Comparison of ENCODE assay signal across 28 cellular contexts in the genomic region with DNA sequence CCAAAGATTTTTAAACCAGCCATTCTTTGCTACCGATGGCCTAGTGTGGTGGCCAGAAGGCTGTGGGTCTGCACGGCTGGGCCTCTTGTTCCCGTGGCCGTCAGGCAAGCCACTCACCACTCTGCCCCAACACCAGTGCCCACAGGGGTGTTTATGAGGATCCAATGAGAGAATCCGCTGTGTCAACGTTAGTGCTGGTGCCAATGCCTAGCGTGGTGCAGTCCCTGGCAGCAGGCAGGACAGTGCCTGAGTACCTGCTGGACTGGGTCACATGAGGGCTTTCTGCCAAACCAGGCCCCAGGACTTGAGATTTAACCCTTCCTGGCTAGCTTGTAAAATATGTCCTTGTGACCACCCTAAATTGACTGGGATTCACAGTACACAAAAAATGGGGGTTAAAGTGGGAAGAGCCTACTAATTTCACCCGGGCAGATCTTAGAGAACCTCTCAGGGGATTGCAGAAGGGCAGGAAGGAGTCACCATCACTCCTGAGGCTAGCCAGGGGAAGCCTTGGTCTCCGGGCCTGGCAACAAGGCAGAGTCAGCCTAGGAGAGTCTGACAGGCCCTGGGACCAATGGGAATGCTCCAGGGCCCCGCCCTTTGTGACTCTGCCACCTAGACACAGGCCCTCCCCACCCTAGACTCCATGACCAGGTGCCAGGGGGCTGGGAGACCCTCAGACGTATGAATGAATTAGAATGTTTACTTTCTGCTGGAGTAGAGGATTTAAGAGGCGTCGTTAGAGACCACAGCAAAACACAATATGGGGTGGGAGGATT.
DNase-seq lines count a peak whose midpoint lies in the region; ATAC-seq and TF ChIP-seq lines count a peak whose summit lies in the region.
"Had no signal": no experiment of that assay in that cellular context is flagged by ENCODE, and none has a peak within 500 bp of the region (broad histone marks: within the 10 kb centered on the region; RNA-seq: fewer than 3 reads in every experiment).

No MANE protein-coding gene starts in this region.

- no peaks in the 10 kb centered on the region for H3K4me1 Mint-ChIP-seq in activated CD8-positive, alpha-beta memory T cell treated with anti-CD3 and anti-CD28 coated beads, Interleukin-2, amount 10 ng/mL, durations not matched to agents 7 days and 5 days
- H3K4me1 Mint-ChIP-seq in glutamatergic neuron (ENCODE audit: low read depth, unreplicated experiment), result peaks cover 57% of the 10 kb centered on the region

- H3K4me3 Mint-ChIP-seq in activated CD8-positive, alpha-beta memory T cell treated with anti-CD3 and anti-CD28 coated beads, Interleukin-2, amount 10 ng/mL, durations not matched to agents 7 days and 5 days, result no peak overlapping the region
- H3K4me3 Mint-ChIP-seq in glutamatergic neuron (ENCODE audit: unreplicated experiment), result no peak overlapping the region
- H3K4me3 Mint-ChIP-seq: nephron progenitor cell had no signal

- CTCF ChIA-PET in activated CD8-positive, alpha-beta memory T cell treated with anti-CD3 and anti-CD28 coated beads, Interleukin-2, amount 10 ng/mL, durations not matched to agents 7 days and 5 days (lab: Charles Lee), result no interaction called here

- TF ChIP-seq CTCF in GM13977 (IDR thresholded peaks at IDR 0.05; ENCODE audit: extremely low read depth, insufficient read depth, missing control alignments) (no peak), glutamatergic neuron (IDR thresholded peaks at IDR 0.05; ENCODE audit: partially characterized antibody, unreplicated experiment) (no peak)

- no peak for ATAC-seq in activated CD8-positive, alpha-beta memory T cell treated with anti-CD3 and anti-CD28 coated beads, Interleukin-2, amount 10 ng/mL, durations not matched to agents 7 days and 5 days
- ATAC-seq: A549, left colon, pancreas had no signal

- H3K27me3 Mint-ChIP-seq in activated CD8-positive, alpha-beta memory T cell treated with anti-CD3 and anti-CD28 coated beads, Interleukin-2, amount 10 ng/mL, durations not matched to agents 7 days and 5 days, result peaks cover 44% of the 10 kb centered on the region
- H3K27me3 Mint-ChIP-seq in glutamatergic neuron (ENCODE audit: unreplicated experiment), result peaks cover 11% of the 10 kb centered on the region

- H3K9me3 Mint-ChIP-seq in activated CD8-positive, alpha-beta memory T cell treated with anti-CD3 and anti-CD28 coated beads, Interleukin-2, amount 10 ng/mL, durations not matched to agents 7 days and 5 days (ENCODE audit: low read depth), result no peaks in the 10 kb centered on the region
- peaks cover 10% of the 10 kb centered on the region for H3K9me3 Mint-ChIP-seq in glutamatergic neuron (ENCODE audit: unreplicated experiment)

- DNase-seq in activated CD8-positive, alpha-beta memory T cell treated with anti-CD3 and anti-CD28 coated beads, Interleukin-2, amount 10 ng/mL, durations not matched to agents 7 days and 5 days, result peak; percentile 29
- DNase-seq in activated CD8-positive, alpha-beta memory T cell treated with anti-CD3 and anti-CD28 coated beads, Interleukin-2, amount 50 U/mL, for 48 hours, result no peak
- DNase-seq in cerebellar cortex (ENCODE audit: low spot score) (peak; percentile 38), islet precursor cell (peak; percentile 46), ureter (ENCODE audit: low spot score) (peak; percentile 17), GM13977 (ENCODE audit: low spot score) (no peak), glutamatergic neuron (no peak)
- DNase-seq in stimulated activated naive CD4-positive, alpha-beta T cell (lab: John Stamatoyannopoulos, UW), result no peak
- DNase-seq: activated CD4-positive, alpha-beta T cell treated with anti-CD3 and anti-CD28 coated beads for 48 hours; activated naive CD4-positive, alpha-beta T cell; activated T-cell treated with anti-CD3 and anti-CD28 coated beads, Interleukin-2, amount 50 U/mL, for 48 hours; Calu3; caudate nucleus; dermis blood vessel endothelial cell; DMS79; foreskin melanocyte; GDM1; left colon; NCI-H1105 treated with DMSO at 0.1 percent for 48 hours; NCI-H2081; NCI-H774; nephron progenitor cell; pancreas; retina; stimulated activated naive CD4-positive, alpha-beta T cell treated with Interleukin-2 at 50 U/mL for 16 hours; T1000; WERI-Rb-1 had no signal

- no peaks in the 10 kb centered on the region for H3K36me3 Mint-ChIP-seq in activated CD8-positive, alpha-beta memory T cell treated with anti-CD3 and anti-CD28 coated beads, Interleukin-2, amount 10 ng/mL, durations not matched to agents 7 days and 5 days
- peaks cover 16% of the 10 kb centered on the region for H3K36me3 Mint-ChIP-seq in glutamatergic neuron (ENCODE audit: unreplicated experiment)

- no peak overlapping the region for H3K27ac Mint-ChIP-seq in activated CD8-positive, alpha-beta memory T cell treated with anti-CD3 and anti-CD28 coated beads, Interleukin-2, amount 10 ng/mL, durations not matched to agents 7 days and 5 days
- H3K27ac Mint-ChIP-seq in glutamatergic neuron (ENCODE audit: unreplicated experiment), result no peak overlapping the region
- H3K27ac Mint-ChIP-seq: nephron progenitor cell had no signal

- in situ Hi-C loops in GM13977 (cut with MboI; ENCODE audit: low pct_unique_long_range_greater_than_20kb, low sequenced_read_pairs, unreplicated experiment), result no loop called here

Comparison
In these comparisons a context has a peak if more than half of its experiments do, and no peak if none do; other contexts are left out.
1. DNase-seq: peak in activated CD8-positive, alpha-beta memory T cell treated with anti-CD3 and anti-CD28 coated beads, Interleukin-2, amount 10 ng/mL, durations not matched to agents 7 days and 5 days (single experiment), cerebellar cortex (single experiment), islet precursor cell (single experiment) and ureter (single experiment); none in activated CD8-positive, alpha-beta memory T cell treated with anti-CD3 and anti-CD28 coated beads, Interleukin-2, amount 50 U/mL, for 48 hours (single experiment), GM13977 (single experiment), stimulated activated naive CD4-positive, alpha-beta T cell (0 of 6) and glutamatergic neuron (single experiment).